Comparison of ENCODE assay signal across 1 cellular context in the genomic region with DNA sequence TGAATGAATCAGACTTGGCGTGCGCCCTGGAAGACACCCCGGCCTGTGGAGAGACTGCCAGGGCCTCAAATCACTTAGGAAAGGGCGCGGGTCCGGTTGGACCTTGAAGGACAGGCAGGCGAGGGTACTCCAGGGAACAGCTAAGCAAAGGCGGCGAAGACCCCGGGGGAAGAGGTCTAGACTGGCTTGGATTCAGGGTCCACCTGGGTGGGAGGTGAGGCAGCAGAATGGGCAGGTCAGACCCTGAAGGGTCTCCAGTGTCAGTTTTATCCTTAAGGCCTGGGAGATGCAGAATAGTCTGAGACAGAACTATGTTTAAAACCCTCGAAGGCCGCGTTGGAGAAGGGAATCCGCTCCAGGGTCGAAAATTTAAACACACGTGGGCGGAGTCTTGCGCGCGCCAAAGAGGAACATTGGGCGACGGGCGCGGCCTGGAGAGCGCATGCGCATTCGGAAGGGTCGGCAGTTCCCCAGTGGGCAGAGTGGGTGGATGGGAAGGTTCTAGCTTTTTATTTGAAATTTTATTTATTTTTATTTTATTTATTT.
TF ChIP-seq lines count a peak whose summit lies in the region.

No MANE protein-coding gene starts in this region.

TF ChIP-seq in IMR-90, 13 proteins besides CTCF, POLR2A, EP300 and RAD21:
- peak; percentile 63; the same call in 1 of the 2 replicates for TF ChIP-seq MXI1 (IDR thresholded peaks at IDR 0.05; ENCODE audit: borderline replicate concordance, low read depth, low read length)
- no peak for TF ChIP-seq CEBPB (IDR thresholded peaks at IDR 0.05; ENCODE audit: low read depth, low read length)
